In the genomic region with DNA sequence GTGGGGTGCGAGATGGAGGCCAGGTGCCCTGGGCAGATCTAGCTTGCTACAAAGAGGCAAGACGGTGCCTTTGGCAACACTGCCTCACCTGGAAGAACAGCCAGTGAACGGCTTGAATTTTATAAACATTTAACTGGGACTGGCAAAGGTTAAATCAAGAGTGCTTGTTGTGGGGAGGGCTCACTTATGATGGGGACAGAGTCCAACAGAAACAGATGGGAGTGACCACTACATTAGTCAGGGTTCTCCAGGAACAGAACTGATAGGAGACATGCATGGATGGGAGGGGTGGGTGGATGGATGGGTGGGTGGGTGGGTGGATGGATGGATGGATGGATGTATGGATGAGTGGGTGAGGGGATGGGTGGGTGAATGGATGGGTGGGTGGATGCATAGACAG, we compare ENCODE assay signal across 17 cellular contexts. TPM values are rescaled to one million over a fixed set of nuclear protein-coding genes. Genes with fewer than 3 reads are reported as not detected.
DNase-seq lines count a peak whose midpoint lies in the region; ATAC-seq, FAIRE-seq and TF ChIP-seq lines count a peak whose summit lies in the region.
"Had no signal": no experiment of that assay in that cellular context is flagged by ENCODE, and none has a peak within 500 bp of the region (broad histone marks: within the 10 kb centered on the region; RNA-seq: fewer than 3 reads in every experiment).

No MANE protein-coding gene starts in this region.

- H3K4me2 ChIP-seq in neural progenitor cell = no peak overlapping the region
- H3K4me2 ChIP-seq in Karpas-422 (ENCODE audit: low read depth, low read length, poor library complexity, severe bottlenecking) = no peak overlapping the region

- H3K4me1 Mint-ChIP-seq in neural progenitor cell = peaks cover 38% of the 10 kb centered on the region

- no peaks in the 10 kb centered on the region for H3F3A ChIP-seq in neural progenitor cell (ENCODE audit: low read depth)

- H4K20me1 ChIP-seq in neural progenitor cell (ENCODE audit: low read depth) = no peaks in the 10 kb centered on the region
- no peaks in the 10 kb centered on the region for H4K20me1 ChIP-seq in Karpas-422 (ENCODE audit: insufficient read depth, low read depth, low read length)

- TF ChIP-seq CTCF in Panc1 (IDR thresholded peaks at IDR 0.05) (no peak), VCaP (conservative IDR thresholded peaks at IDR 0.05) (no peak), kidney (IDR thresholded peaks at IDR 0.05; ENCODE audit: borderline replicate concordance, extremely low read depth, insufficient read depth) (peak; percentile 11), neural progenitor cell (IDR thresholded peaks at IDR 0.05) (no peak)

- H3K27me3 Mint-ChIP-seq in neural progenitor cell (ENCODE audit: insufficient read depth, low read depth) = peaks cover 8% of the 10 kb centered on the region
- H3K27me3 Mint-ChIP-seq: B cell; CD4-positive, alpha-beta T cell had no signal

- no peak overlapping the region for H3K4me3 Mint-ChIP-seq in neural progenitor cell
- H3K4me3 Mint-ChIP-seq: B cell; CD4-positive, alpha-beta T cell; HFFc6 had no signal

- peaks cover 72% of the 10 kb centered on the region for H3K4me1 ChIP-seq in Panc1 (ENCODE audit: control insufficient read depth, insufficient read depth, low read length)
- peaks cover 4 to 8% of the 10 kb centered on the region in 2 donors for H3K4me1 ChIP-seq in kidney (ENCODE audit: control insufficient read depth in 1 of 2, insufficient read depth in 1 of 2, low read depth in 1 of 2, low read length in 2 of 2)
- H3K4me1 ChIP-seq in neural progenitor cell = peaks cover 13% of the 10 kb centered on the region
- peaks cover 5% of the 10 kb centered on the region; the same call in 1 of the 2 replicates for H3K4me1 ChIP-seq in Karpas-422 (ENCODE audit: low read length)
- H3K4me1 ChIP-seq: HAP-1 had no signal

- H3K9ac ChIP-seq in kidney (ENCODE audit: low read length in 2 of 2) (no peak overlapping the region), neural progenitor cell (no peak overlapping the region), Karpas-422 (ENCODE audit: low read length) (no peak overlapping the region)

- no peak for ATAC-seq in Panc1
- no peak for ATAC-seq in GM18520 (IDR thresholded peaks at IDR 0.05; ENCODE audit: unreplicated experiment)

- H3K9me3 ChIP-seq in Panc1 (ENCODE audit: control insufficient read depth, insufficient read depth, low read depth, low read length) = no peaks in the 10 kb centered on the region
- H3K9me3 ChIP-seq in kidney (ENCODE audit: control insufficient read depth in 1 of 2, low read length in 2 of 2) = no peaks in the 10 kb centered on the region
- no peaks in the 10 kb centered on the region for H3K9me3 ChIP-seq in neural progenitor cell (ENCODE audit: low read depth)
- no peaks in the 10 kb centered on the region for H3K9me3 ChIP-seq in Karpas-422 (ENCODE audit: low read length)
- H3K9me3 ChIP-seq: HAP-1 had no signal

- H3K36me3 ChIP-seq in Panc1 (ENCODE audit: control insufficient read depth, insufficient read depth, low read length) (no peaks in the 10 kb centered on the region), kidney (ENCODE audit: control insufficient read depth in 1 of 2, insufficient read depth in 2 of 2, low read length in 2 of 2) (peaks cover 7 to 11% of the 10 kb centered on the region in 2 donors), neural progenitor cell (no peaks in the 10 kb centered on the region), Karpas-422 (ENCODE audit: insufficient read depth, low read length) (no peaks in the 10 kb centered on the region)
- H3K36me3 ChIP-seq: HAP-1 had no signal

- H3K36me3 Mint-ChIP-seq in neural progenitor cell = no peaks in the 10 kb centered on the region

- H3K79me2 ChIP-seq in neural progenitor cell (ENCODE audit: low read depth) (no peaks in the 10 kb centered on the region), Karpas-422 (ENCODE audit: low read length) (no peaks in the 10 kb centered on the region)

- H2AFZ ChIP-seq in neural progenitor cell (replicated peaks) (no peak overlapping the region), Karpas-422 (ENCODE audit: low read length) (no peak overlapping the region)

- peak overlapping the region; percentile 72 for H3K27ac Mint-ChIP-seq in neural progenitor cell
- H3K27ac Mint-ChIP-seq: B cell; CD4-positive, alpha-beta T cell; HFFc6 had no signal

- no peaks in the 10 kb centered on the region for H3K9me3 Mint-ChIP-seq in neural progenitor cell
- H3K9me3 Mint-ChIP-seq: CD4-positive, alpha-beta T cell; HFFc6 had no signal

- H3K4me3 ChIP-seq in Panc1 (ENCODE audit: low read depth in 2 of 2, low read length in 2 of 2) (no peak overlapping the region), kidney (ENCODE audit: low read length in 2 of 2) (no peak overlapping the region), neural progenitor cell (no peak overlapping the region), Karpas-422 (ENCODE audit: low read length) (no peak overlapping the region)
- H3K4me3 ChIP-seq: HAP-1 had no signal

- peak overlapping the region; percentile 84 for H3K27ac ChIP-seq in Panc1 (ENCODE audit: low read length)
- H3K27ac ChIP-seq in VCaP = peak overlapping the region; percentile 86
- no peak overlapping the region for H3K27ac ChIP-seq in kidney (ENCODE audit: low read depth in 2 of 2, low read length in 2 of 2)
- H3K27ac ChIP-seq in neural progenitor cell = no peak overlapping the region
- no peak overlapping the region for H3K27ac ChIP-seq in Karpas-422 (ENCODE audit: low read length)

- intact Hi-C loops in Panc1 (cut with micrococcal nuclease; ENCODE audit: unreplicated experiment) = no loop called here
- intact Hi-C loops in kidney (cut with DNase I) = no loop called here

- POLR2A ChIA-PET in Panc1 (lab: Charles Lee) = no interaction called here

- BruUV-seq in Panc1 (replicated peaks; lab: Mats Ljungman, UMichigan) = no TSS peak

- no peak for DNase-seq in Panc1 (ENCODE audit: low read depth, low spot score)
- DNase-seq in kidney = no peak
- DNase-seq in neural progenitor cell (ENCODE audit: low spot score) = no peak
- no peak for DNase-seq in activated CD8-positive, alpha-beta memory T cell treated with anti-CD3 and anti-CD28 coated beads for 24 hours
- DNase-seq in Karpas-422 = no peak
- DNase-seq: C1 segment of cervical spinal cord; Calu3; CD4-positive, alpha-beta T cell; DMS 273 treated with DMSO at 0.1 percent for 48 hours; GOT3; HFFc6 had no signal

- no peak for FAIRE-seq in kidney (lab: Jason Lieb, UNC)
- FAIRE-seq: A204.1, HTR-8/SVneo had no signal

- in situ Hi-C loops in Panc1 (cut with HindIII; ENCODE audit: low pct_unique_long_range_greater_than_20kb, low sequenced_read_pairs) = loop anchor here (25.0 kb wide), 1 partner anchor 317 kb away; a partner anchor contains a TSS

- H3K27me3 ChIP-seq in Panc1 (ENCODE audit: control insufficient read depth, insufficient read depth, low read length) (no peaks in the 10 kb centered on the region), neural progenitor cell (peaks cover 19% of the 10 kb centered on the region), Karpas-422 (ENCODE audit: low read length) (no peaks in the 10 kb centered on the region)

- CTCF ChIA-PET in Panc1 (lab: Charles Lee) = no interaction called here

- H3K9me2 ChIP-seq in Karpas-422 (replicated peaks; ENCODE audit: insufficient read depth, low read length) = no peaks in the 10 kb centered on the region

RNA-seq across cellular contexts. Expression of a gene that starts 19.2 kb away (rescaled TPM):
- 159 TPM for total RNA-seq in Panc1 (2021; ENCODE audit: unreplicated experiment)
- 135 TPM for polyA plus RNA-seq in Panc1 (2012; ENCODE audit: insufficient read length)
- 97.5 TPM for total RNA-seq in kidney
- 94.4 TPM for polyA plus RNA-seq in kidney (ENCODE audit: insufficient read depth, low read depth, low replicate concordance)
- total RNA-seq in neural progenitor cell (ENCODE audit: low replicate concordance) = 348 and 437 TPM in 2 replicates
- total RNA-seq in Karpas-422 (2014; rRNA removed; shearing (Covaris generic); ENCODE audit: low replicate concordance) = 247 and 289 TPM in 2 replicates

Comparison
In these comparisons a context has a peak if more than half of its experiments do, and no peak if none do; other contexts are left out.
1. H3K27ac ChIP-seq: peak in Panc1 (single experiment) and VCaP (single experiment); none in kidney (0 of 2), neural progenitor cell (single experiment) and Karpas-422 (single experiment).